Comparison of ENCODE assay signal across 2 cellular contexts in genomic region chr15:90296316-90296884, GRCh38.
A peak's percentile ranks its signal among the peaks of the same experiment; 100 is the strongest.
TF ChIP-seq lines count a peak whose summit lies in the region.

No MANE protein-coding gene starts in this region.

TF ChIP-seq in A549, 52 proteins besides CTCF, POLR2A, EP300 and RAD21:
- TF ChIP-seq, protein P1, sequence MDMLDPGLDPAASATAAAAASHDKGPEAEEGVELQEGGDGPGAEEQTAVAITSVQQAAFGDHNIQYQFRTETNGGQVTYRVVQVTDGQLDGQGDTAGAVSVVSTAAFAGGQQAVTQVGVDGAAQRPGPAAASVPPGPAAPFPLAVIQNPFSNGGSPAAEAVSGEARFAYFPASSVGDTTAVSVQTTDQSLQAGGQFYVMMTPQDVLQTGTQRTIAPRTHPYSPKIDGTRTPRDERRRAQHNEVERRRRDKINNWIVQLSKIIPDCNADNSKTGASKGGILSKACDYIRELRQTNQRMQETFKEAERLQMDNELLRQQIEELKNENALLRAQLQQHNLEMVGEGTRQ (IDR thresholded peaks at IDR 0.05) = peak; percentile 39; the same call in 1 of the 2 replicates
TF ChIP-seq in A549: peak in this region for 1; not testable (repeated sequence) for 51.

TF ChIP-seq in GM12878, 131 proteins besides CTCF, POLR2A, EP300 and RAD21:
- peak; percentile 79 for TF ChIP-seq RAD51 (IDR thresholded peaks at IDR 0.05)
TF ChIP-seq in GM12878: peak in this region for 1; not testable (repeated sequence) for 130.
